In genomic region chr10:10977231-10977956, GRCh38 we compare ENCODE assay signal across 34 cellular contexts. TPM values are rescaled to one million over a fixed set of nuclear protein-coding genes. Genes with fewer than 3 reads are reported as not detected.
A peak's percentile ranks its signal among the peaks of the same experiment; 100 is the strongest.
DNase-seq lines count a peak whose midpoint lies in the region; ATAC-seq and TF ChIP-seq lines count a peak whose summit lies in the region.
"Had no signal": no experiment of that assay in that cellular context is flagged by ENCODE, and none has a peak within 500 bp of the region (broad histone marks: within the 10 kb centered on the region; RNA-seq: fewer than 3 reads in every experiment).

No MANE protein-coding gene starts in this region.

- H3K9ac ChIP-seq in subcutaneous abdominal adipose tissue (ENCODE audit: low read length in 5 of 5) = peak overlapping the region in 2 of 5 donors; percentile 52 to 67

- no peaks in the 10 kb centered on the region for H3K9me3 Mint-ChIP-seq in activated CD4-positive, alpha-beta T cell treated with anti-CD3 and anti-CD28 coated beads for 36 hours (ENCODE audit: low read depth)
- no peaks in the 10 kb centered on the region for H3K9me3 Mint-ChIP-seq in T-helper 2 cell treated with Interferon-gamma antibody and Interleukin-4, amounts not matched to agents 5 μg/mL and 100 μg/mL, for 36 hours
- H3K9me3 Mint-ChIP-seq: activated CD4-positive, alpha-beta T cell treated with anti-CD3 and anti-CD28 coated beads, Interleukin-2, amount 10 ng/mL, durations not matched to agents 24 days and 14 days; CD4-positive, CD25-positive, alpha-beta regulatory T cell; immature natural killer cell; stimulated activated effector memory CD8-positive, alpha-beta T cell treated with anti-CD3 and anti-CD28 coated beads, Interleukin-12 subunit alpha, Interleukin-12 subunit beta, amount 100 ng/mL, for 72 hours had no signal

- ATAC-seq in activated CD4-positive, alpha-beta T cell treated with anti-CD3 and anti-CD28 coated beads for 36 hours = peak; percentile 40
- peak; percentile 55 to 64 for ATAC-seq in right cardiac atrium
- ATAC-seq: left lobe of liver had no signal

- peaks cover 33% of the 10 kb centered on the region for H3K4me1 Mint-ChIP-seq in activated CD4-positive, alpha-beta T cell treated with anti-CD3 and anti-CD28 coated beads for 36 hours
- no peaks in the 10 kb centered on the region for H3K4me1 Mint-ChIP-seq in T-helper 2 cell treated with Interferon-gamma antibody and Interleukin-4, amounts not matched to agents 5 μg/mL and 100 μg/mL, for 36 hours (ENCODE audit: low read depth)
- H3K4me1 Mint-ChIP-seq: activated CD4-positive, alpha-beta T cell treated with anti-CD3 and anti-CD28 coated beads, Interleukin-2, amount 10 ng/mL, durations not matched to agents 24 days and 14 days; CD4-positive, CD25-positive, alpha-beta regulatory T cell; immature natural killer cell; naive B cell had no signal

- H3K4me1 ChIP-seq in right cardiac atrium (ENCODE audit: control insufficient read depth, insufficient read depth, low read length) (peaks cover 2% of the 10 kb centered on the region), subcutaneous abdominal adipose tissue (ENCODE audit: control insufficient read depth in 5 of 5, insufficient read depth in 5 of 5, low read length in 5 of 5) (peaks cover 0 to 38% (median 29%) of the 10 kb centered on the region in 5 donors)
- H3K4me1 ChIP-seq: ascending aorta, SJSA1, upper lobe of left lung had no signal

- CTCF ChIA-PET in activated CD4-positive, alpha-beta T cell treated with anti-CD3 and anti-CD28 coated beads for 36 hours (lab: Charles Lee) = interaction anchor here (0.7 kb wide), 2 partner anchors 11 to 96 kb away, joined by 3 read pairs; no protein-coding TSS in a partner anchor

- H3K27ac ChIP-seq in dorsolateral prefrontal cortex (peak overlapping the region in 36 of 59 donors; percentile 7 to 80 (median 41)), right cardiac atrium (ENCODE audit: low read length) (peak overlapping the region; percentile 25), subcutaneous abdominal adipose tissue (ENCODE audit: low read depth, low read length) (peak overlapping the region; percentile 77)
- H3K27ac ChIP-seq: 22Rv1, ascending aorta, cardiac muscle cell, SJSA1, WERI-Rb-1 had no signal

- H3K9me3 ChIP-seq in right cardiac atrium (ENCODE audit: control insufficient read depth, low read length) = no peaks in the 10 kb centered on the region
- H3K9me3 ChIP-seq in subcutaneous abdominal adipose tissue (ENCODE audit: control insufficient read depth in 5 of 5, low read length in 5 of 5) = no peaks in the 10 kb centered on the region
- H3K9me3 ChIP-seq: ascending aorta, SJSA1, upper lobe of left lung had no signal

- WGBS in right cardiac atrium = 36% methylated on average over 2 of the region's 2 CpGs

- H3K27me3 Mint-ChIP-seq in activated CD4-positive, alpha-beta T cell treated with anti-CD3 and anti-CD28 coated beads for 36 hours = peaks cover 18% of the 10 kb centered on the region
- H3K27me3 Mint-ChIP-seq in T-helper 2 cell treated with Interferon-gamma antibody and Interleukin-4, amounts not matched to agents 5 μg/mL and 100 μg/mL, for 36 hours (ENCODE audit: low read depth) = peaks cover 45% of the 10 kb centered on the region

- DNase-seq in activated CD4-positive, alpha-beta T cell treated with anti-CD3 and anti-CD28 coated beads for 36 hours = no peak
- DNase-seq in activated CD4-positive, alpha-beta T cell treated with anti-CD3 and anti-CD28 coated beads for 48 hours = no peak
- DNase-seq in dorsolateral prefrontal cortex = no peak
- no peak for DNase-seq in right cardiac atrium
- DNase-seq in T-helper 2 cell treated with Interferon-gamma antibody and Interleukin-4, amounts not matched to agents 5 μg/mL and 100 μg/mL, for 36 hours (ENCODE audit: low spot score) = no peak
- no peak for DNase-seq in NCI-H187 (lab: John Stamatoyannopoulos, UW)
- DNase-seq in activated naive CD4-positive, alpha-beta T cell treated with Interleukin-2 at 50 U/mL for 16 hours = no peak
- DNase-seq: activated CD4-positive, alpha-beta T cell treated with anti-CD3 and anti-CD28 coated beads, Interleukin-2, amount 10 ng/mL, durations not matched to agents 24 days and 14 days; activated CD8-positive, alpha-beta memory T cell treated with anti-CD3 and anti-CD28 coated beads for 24 hours; activated T-cell treated with anti-CD3 and anti-CD28 coated beads for 4 hours; CD4-positive, CD25-positive, alpha-beta regulatory T cell; cortex of kidney; DMS79 treated with DMSO at 0.1 percent for 48 hours; erythroblast; foreskin melanocyte; GDM1; H7; immature natural killer cell; naive B cell; NCI-H1092 treated with DMSO at 0.1 percent for 48 hours; NCI-H1694 treated with DMSO at 0.1 percent for 48 hours; NCI-H2171; upper lobe of left lung; WERI-Rb-1 had no signal

- no peak overlapping the region for H3K4me3 Mint-ChIP-seq in activated CD4-positive, alpha-beta T cell treated with anti-CD3 and anti-CD28 coated beads for 36 hours
- H3K4me3 Mint-ChIP-seq in T-helper 2 cell treated with Interferon-gamma antibody and Interleukin-4, amounts not matched to agents 5 μg/mL and 100 μg/mL, for 36 hours = no peak overlapping the region
- H3K4me3 Mint-ChIP-seq: activated CD4-positive, alpha-beta T cell treated with anti-CD3 and anti-CD28 coated beads, Interleukin-2, amount 10 ng/mL, durations not matched to agents 24 days and 14 days; activated naive CD8-positive, alpha-beta T cell; CD4-positive, CD25-positive, alpha-beta regulatory T cell; immature natural killer cell; mesothelial cell of epicardium; naive B cell; stimulated activated effector memory CD8-positive, alpha-beta T cell treated with anti-CD3 and anti-CD28 coated beads, Interleukin-12 subunit alpha, Interleukin-12 subunit beta, amount 100 ng/mL, for 72 hours had no signal

- intact Hi-C loops in activated CD4-positive, alpha-beta T cell treated with anti-CD3 and anti-CD28 coated beads for 36 hours (cut with DNase I, micrococcal nuclease) = loop anchor here in 1 of 2 experiments (5.0 kb wide), 1 partner anchor 260 kb away; no protein-coding TSS in a partner anchor
- intact Hi-C loops in dorsolateral prefrontal cortex (cut with DNase I) (no loop called here), right cardiac atrium (cut with DNase I) (no loop called here)

- H3K4me3 ChIP-seq in dorsolateral prefrontal cortex = no peak overlapping the region
- no peak overlapping the region for H3K4me3 ChIP-seq in right cardiac atrium (ENCODE audit: low read length)
- no peak overlapping the region for H3K4me3 ChIP-seq in subcutaneous abdominal adipose tissue (ENCODE audit: low read depth in 1 of 5, low read length in 5 of 5)
- H3K4me3 ChIP-seq: ascending aorta, cardiac muscle cell, SJSA1, upper lobe of left lung had no signal

- no peak for TF ChIP-seq CTCF in dorsolateral prefrontal cortex (IDR thresholded peaks at IDR 0.05 in 54 of 56, conservative IDR thresholded peaks at IDR 0.05 in 2 of 56; ENCODE audit: low read depth in 1 of 56, partially characterized antibody in 56 of 56)

- H3K27me3 ChIP-seq in dorsolateral prefrontal cortex (peaks cover 0 to 8% (median 0%) of the 10 kb centered on the region in 45 donors), right cardiac atrium (ENCODE audit: control insufficient read depth, insufficient read depth) (no peaks in the 10 kb centered on the region), subcutaneous abdominal adipose tissue (ENCODE audit: control insufficient read depth in 5 of 5, insufficient read depth in 4 of 5, low read length in 5 of 5) (no peaks in the 10 kb centered on the region)
- H3K27me3 ChIP-seq: ascending aorta, cardiac muscle cell, SJSA1, upper lobe of left lung had no signal

- H3K27ac Mint-ChIP-seq in activated CD4-positive, alpha-beta T cell treated with anti-CD3 and anti-CD28 coated beads for 36 hours = no peak overlapping the region
- no peak overlapping the region for H3K27ac Mint-ChIP-seq in T-helper 2 cell treated with Interferon-gamma antibody and Interleukin-4, amounts not matched to agents 5 μg/mL and 100 μg/mL, for 36 hours
- H3K27ac Mint-ChIP-seq: activated CD4-positive, alpha-beta T cell treated with anti-CD3 and anti-CD28 coated beads, Interleukin-2, amount 10 ng/mL, durations not matched to agents 24 days and 14 days; activated naive CD8-positive, alpha-beta T cell; CD4-positive, CD25-positive, alpha-beta regulatory T cell; immature natural killer cell; mesothelial cell of epicardium; naive B cell; progenitor cell of endocrine pancreas; stimulated activated effector memory CD8-positive, alpha-beta T cell treated with anti-CD3 and anti-CD28 coated beads, Interleukin-12 subunit alpha, Interleukin-12 subunit beta, amount 100 ng/mL, for 72 hours had no signal

- POLR2A ChIA-PET in activated CD4-positive, alpha-beta T cell treated with anti-CD3 and anti-CD28 coated beads for 36 hours (lab: Charles Lee) = interaction anchor here (0.6 kb wide), 1 partner anchor 189 kb away, joined by 5 read pairs; no protein-coding TSS in a partner anchor

- H3K36me3 Mint-ChIP-seq in activated CD4-positive, alpha-beta T cell treated with anti-CD3 and anti-CD28 coated beads for 36 hours (ENCODE audit: low read depth) = no peaks in the 10 kb centered on the region
- H3K36me3 Mint-ChIP-seq in T-helper 2 cell treated with Interferon-gamma antibody and Interleukin-4, amounts not matched to agents 5 μg/mL and 100 μg/mL, for 36 hours (ENCODE audit: low read depth) = no peaks in the 10 kb centered on the region
- H3K36me3 Mint-ChIP-seq: activated naive CD8-positive, alpha-beta T cell; CD4-positive, CD25-positive, alpha-beta regulatory T cell; immature natural killer cell; mesothelial cell of epicardium; naive B cell; stimulated activated effector memory CD8-positive, alpha-beta T cell treated with anti-CD3 and anti-CD28 coated beads, Interleukin-12 subunit alpha, Interleukin-12 subunit beta, amount 100 ng/mL, for 72 hours had no signal

- no peaks in the 10 kb centered on the region for H3K36me3 ChIP-seq in subcutaneous abdominal adipose tissue (ENCODE audit: control insufficient read depth in 5 of 5, insufficient read depth in 5 of 5, low read length in 5 of 5)
- H3K36me3 ChIP-seq: ascending aorta, cardiac muscle cell, SJSA1, upper lobe of left lung, WERI-Rb-1 had no signal

RNA-seq across cellular contexts. Expression of gene CELF2, which starts 40.3 kb away (rescaled TPM):
- total RNA-seq in activated CD4-positive, alpha-beta T cell treated with anti-CD3 and anti-CD28 coated beads for 36 hours = 100 to 1,000 TPM; 102 to 119 TPM
- 100 to 1,000 TPM in 119 of 120 experiments, 10 to 100 TPM in 1; 93.7 to 263 (median 189) TPM for total RNA-seq in dorsolateral prefrontal cortex
- total RNA-seq in right cardiac atrium = 10 to 100 TPM; 73.7 to 87.0 (median 81.1) TPM
- 19.4 TPM for polyA plus RNA-seq in right cardiac atrium
- total RNA-seq: SJSA1 had no signal

Comparison
In these comparisons a context has a peak if more than half of its experiments do, and no peak if none do; other contexts are left out.
1. H3K27ac ChIP-seq: peak in every context shown above with its lines; median percentile 77 in subcutaneous abdominal adipose tissue; 41 in dorsolateral prefrontal cortex; 25 in right cardiac atrium.